ENCODE assay signal across 9 cellular contexts in the genomic region with DNA sequence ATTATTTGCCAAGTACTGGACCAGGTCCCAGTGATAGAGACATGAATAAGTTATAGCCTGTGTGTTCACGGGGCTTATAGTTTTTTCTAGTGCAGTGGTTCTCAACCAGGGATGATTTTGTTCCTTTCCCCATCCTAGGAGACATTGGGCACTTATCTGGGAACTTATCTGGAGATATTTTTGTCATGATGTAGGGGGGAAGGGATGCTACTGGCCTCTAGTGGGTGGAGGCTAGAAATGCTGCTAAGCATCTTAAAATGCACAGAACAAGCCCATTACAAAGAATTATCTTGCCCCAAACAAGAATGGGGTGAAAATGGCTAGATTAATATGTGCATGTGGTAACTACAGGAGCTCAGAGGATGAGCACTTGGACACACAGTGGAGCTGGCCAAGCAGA.
DNase-seq lines count a peak whose midpoint lies in the region; ATAC-seq lines count a peak whose summit lies in the region.
"Had no signal": no experiment of that assay in that cellular context is flagged by ENCODE, and none has a peak within 500 bp of the region (broad histone marks: within the 10 kb centered on the region; RNA-seq: fewer than 3 reads in every experiment).

No MANE protein-coding gene starts in this region.

- POLR2A ChIA-PET in activated CD4-positive, alpha-beta memory T cell treated with anti-CD3 and anti-CD28 coated beads for 36 hours (lab: Charles Lee): no interaction called here

- DNase-seq in CD1c-positive myeloid dendritic cell (ENCODE audit: extremely low spot score) (peak; percentile 20), OCI-M1 (lab: John Stamatoyannopoulos, UW) (peak; percentile 67), iris pigment epithelial cell (ENCODE audit: low read depth) (peak; percentile 55), DMS153 (lab: John Stamatoyannopoulos, UW) (no peak), cerebellum (ENCODE audit: low spot score) (no peak), GM19240 (ENCODE audit: insufficient read length, low spot score) (no peak)
- no peak for DNase-seq in activated CD4-positive, alpha-beta memory T cell treated with anti-CD3 and anti-CD28 coated beads for 36 hours
- DNase-seq: activated naive CD8-positive, alpha-beta T cell treated with anti-CD3 and anti-CD28 coated beads, Interleukin-2, amount 10 ng/mL, durations not matched to agents 7 days and 5 days had no signal

- H3K9me3 Mint-ChIP-seq in activated CD4-positive, alpha-beta memory T cell treated with anti-CD3 and anti-CD28 coated beads for 36 hours: no peaks in the 10 kb centered on the region
- H3K9me3 Mint-ChIP-seq: activated naive CD8-positive, alpha-beta T cell treated with anti-CD3 and anti-CD28 coated beads, Interleukin-2, amount 10 ng/mL, durations not matched to agents 7 days and 5 days had no signal

- no peaks in the 10 kb centered on the region for H3K36me3 Mint-ChIP-seq in activated CD4-positive, alpha-beta memory T cell treated with anti-CD3 and anti-CD28 coated beads for 36 hours
- H3K36me3 Mint-ChIP-seq: activated naive CD8-positive, alpha-beta T cell treated with anti-CD3 and anti-CD28 coated beads, Interleukin-2, amount 10 ng/mL, durations not matched to agents 7 days and 5 days had no signal

- peak; percentile 58 for ATAC-seq in GM19468 (IDR thresholded peaks at IDR 0.05; ENCODE audit: extremely low read depth, unreplicated experiment)

- H3K4me1 Mint-ChIP-seq in activated CD4-positive, alpha-beta memory T cell treated with anti-CD3 and anti-CD28 coated beads for 36 hours (ENCODE audit: low read depth): no peaks in the 10 kb centered on the region

- H3K27ac Mint-ChIP-seq in activated CD4-positive, alpha-beta memory T cell treated with anti-CD3 and anti-CD28 coated beads for 36 hours: no peak overlapping the region
- H3K27ac Mint-ChIP-seq: activated naive CD8-positive, alpha-beta T cell treated with anti-CD3 and anti-CD28 coated beads, Interleukin-2, amount 10 ng/mL, durations not matched to agents 7 days and 5 days had no signal

- no peak overlapping the region for H3K4me3 Mint-ChIP-seq in activated CD4-positive, alpha-beta memory T cell treated with anti-CD3 and anti-CD28 coated beads for 36 hours
- H3K4me3 Mint-ChIP-seq: activated naive CD8-positive, alpha-beta T cell treated with anti-CD3 and anti-CD28 coated beads, Interleukin-2, amount 10 ng/mL, durations not matched to agents 7 days and 5 days had no signal

- intact Hi-C loops in activated CD4-positive, alpha-beta memory T cell treated with anti-CD3 and anti-CD28 coated beads for 36 hours (cut with micrococcal nuclease): no loop called here

- peaks cover 3% of the 10 kb centered on the region for H3K27me3 Mint-ChIP-seq in activated CD4-positive, alpha-beta memory T cell treated with anti-CD3 and anti-CD28 coated beads for 36 hours

- CTCF ChIA-PET in activated CD4-positive, alpha-beta memory T cell treated with anti-CD3 and anti-CD28 coated beads for 36 hours (lab: Charles Lee): interaction anchor here (0.8 to 1.6 kb wide), 4 partner anchors 10 to 556 kb away, joined by 3 to 4 read pairs (median 4); no protein-coding TSS in a partner anchor

Comparison
In these comparisons a context has a peak if more than half of its experiments do, and no peak if none do; other contexts are left out.
1. DNase-seq: peak in CD1c-positive myeloid dendritic cell (single experiment), OCI-M1 (single experiment) and iris pigment epithelial cell (single experiment); none in DMS153 (single experiment), cerebellum (single experiment), GM19240 (single experiment) and activated CD4-positive, alpha-beta memory T cell treated with anti-CD3 and anti-CD28 coated beads for 36 hours (single experiment).